ENCODE assay signal across 9 cellular contexts in the genomic region with DNA sequence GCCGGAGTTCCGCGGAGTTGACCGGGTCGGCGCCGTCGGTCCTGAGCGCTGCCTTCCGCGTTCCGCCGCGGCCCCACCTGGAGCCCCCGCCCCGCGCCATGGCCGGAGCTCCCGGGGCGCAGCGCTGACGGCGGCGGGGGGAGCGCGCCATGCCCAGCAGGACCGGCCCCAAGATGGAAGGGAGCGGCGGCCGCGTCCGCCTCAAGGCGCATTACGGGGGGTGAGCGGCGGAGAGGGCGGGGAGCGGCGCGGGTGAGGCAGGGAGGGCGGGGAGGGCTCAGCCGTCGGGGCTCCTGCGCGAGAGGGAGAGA. TPM values are rescaled to one million over a fixed set of nuclear protein-coding genes. Genes with fewer than 3 reads are reported as not detected.
DNase-seq lines count a peak whose midpoint lies in the region; ATAC-seq and TF ChIP-seq lines count a peak whose summit lies in the region.
"Had no signal": no experiment of that assay in that cellular context is flagged by ENCODE, and none has a peak within 500 bp of the region (broad histone marks: within the 10 kb centered on the region; RNA-seq: fewer than 3 reads in every experiment).

No MANE protein-coding gene starts in this region.

- H3K27ac Mint-ChIP-seq in activated T-cell treated with anti-CD3 and anti-CD28 coated beads, Interleukin-2, amount 50 U/mL, for 24 hours: no peak overlapping the region
- no peak overlapping the region for H3K27ac Mint-ChIP-seq in activated CD4-positive, alpha-beta T cell treated with anti-CD3 and anti-CD28 coated beads, Interleukin-2, amount 10 ng/mL, durations not matched to agents 7 days and 5 days
- no peak overlapping the region for H3K27ac Mint-ChIP-seq in immature natural killer cell

- CTCF ChIA-PET in activated CD4-positive, alpha-beta T cell treated with anti-CD3 and anti-CD28 coated beads, Interleukin-2, amount 10 ng/mL, durations not matched to agents 7 days and 5 days (lab: Charles Lee): no interaction called here

- ATAC-seq in thoracic aorta (ENCODE audit: insufficient number of reproducible peaks, low FRiP score, low read depth) (no peak), HG03196 (IDR thresholded peaks at IDR 0.05; ENCODE audit: unreplicated experiment) (no peak)

- H3K27me3 ChIP-seq in thoracic aorta (replicated peaks; ENCODE audit: insufficient read depth): no peaks in the 10 kb centered on the region

- no peak for DNase-seq in activated T-cell treated with anti-CD3 and anti-CD28 coated beads, Interleukin-2, amount 50 U/mL, for 24 hours
- no peak for DNase-seq in activated T-cell treated with anti-CD3 and anti-CD28 coated beads for 4 hours
- DNase-seq in activated CD4-positive, alpha-beta T cell treated with anti-CD3 and anti-CD28 coated beads, Interleukin-2, amount 10 ng/mL, durations not matched to agents 7 days and 5 days: peak; percentile 21
- DNase-seq in immature natural killer cell: no peak
- DNase-seq in thoracic aorta (ENCODE audit: low spot score): no peak
- DNase-seq in glomerular visceral epithelial cell (ENCODE audit: extremely low spot score): no peak
- no peak for DNase-seq in stimulated activated CD4-positive, alpha-beta T cell treated with anti-CD3 and anti-CD28 coated beads, Interleukin-12 subunit alpha, Interleukin-12 subunit beta, amount 100 ng/mL, for 4 hours

- no peak for TF ChIP-seq CTCF in thoracic aorta (IDR thresholded peaks at IDR 0.05)

- H3K9me3 Mint-ChIP-seq in activated T-cell treated with anti-CD3 and anti-CD28 coated beads, Interleukin-2, amount 50 U/mL, for 24 hours: no peaks in the 10 kb centered on the region
- H3K9me3 Mint-ChIP-seq in activated CD4-positive, alpha-beta T cell treated with anti-CD3 and anti-CD28 coated beads, Interleukin-2, amount 10 ng/mL, durations not matched to agents 7 days and 5 days: no peaks in the 10 kb centered on the region
- no peaks in the 10 kb centered on the region for H3K9me3 Mint-ChIP-seq in immature natural killer cell

- peaks cover 20% of the 10 kb centered on the region for H3K27me3 Mint-ChIP-seq in activated T-cell treated with anti-CD3 and anti-CD28 coated beads, Interleukin-2, amount 50 U/mL, for 24 hours
- H3K27me3 Mint-ChIP-seq in activated CD4-positive, alpha-beta T cell treated with anti-CD3 and anti-CD28 coated beads, Interleukin-2, amount 10 ng/mL, durations not matched to agents 7 days and 5 days: peaks cover 17% of the 10 kb centered on the region
- peaks cover 0 to 10% (median 7%) of the 10 kb centered on the region in 3 donors for H3K27me3 Mint-ChIP-seq in immature natural killer cell (ENCODE audit: low read depth in 3 of 3)

- POLR2A ChIA-PET in activated CD4-positive, alpha-beta T cell treated with anti-CD3 and anti-CD28 coated beads, Interleukin-2, amount 10 ng/mL, durations not matched to agents 7 days and 5 days (lab: Charles Lee): no interaction called here

- H3K4me3 Mint-ChIP-seq in activated T-cell treated with anti-CD3 and anti-CD28 coated beads, Interleukin-2, amount 50 U/mL, for 24 hours: peak overlapping the region; percentile 69
- H3K4me3 Mint-ChIP-seq in activated CD4-positive, alpha-beta T cell treated with anti-CD3 and anti-CD28 coated beads, Interleukin-2, amount 10 ng/mL, durations not matched to agents 7 days and 5 days: peak overlapping the region; percentile 36
- peak overlapping the region in 3 of 5 donors; percentile 68 to 77 (median 76) for H3K4me3 Mint-ChIP-seq in immature natural killer cell

- H3K36me3 Mint-ChIP-seq in activated T-cell treated with anti-CD3 and anti-CD28 coated beads, Interleukin-2, amount 50 U/mL, for 24 hours (ENCODE audit: low read depth): no peaks in the 10 kb centered on the region
- no peaks in the 10 kb centered on the region for H3K36me3 Mint-ChIP-seq in activated CD4-positive, alpha-beta T cell treated with anti-CD3 and anti-CD28 coated beads, Interleukin-2, amount 10 ng/mL, durations not matched to agents 7 days and 5 days (ENCODE audit: low read depth)
- no peaks in the 10 kb centered on the region for H3K36me3 Mint-ChIP-seq in immature natural killer cell

- no peaks in the 10 kb centered on the region for H3K36me3 ChIP-seq in thoracic aorta

- no peaks in the 10 kb centered on the region for H3K9me3 ChIP-seq in thoracic aorta

- no peak overlapping the region for H3K27ac ChIP-seq in thoracic aorta

- H3K4me1 ChIP-seq in thoracic aorta (ENCODE audit: control insufficient read depth in 1 of 2, low read depth in 2 of 2): peaks cover 0 to 8% of the 10 kb centered on the region in 2 donors

- peaks cover 21% of the 10 kb centered on the region for H3K4me1 Mint-ChIP-seq in activated T-cell treated with anti-CD3 and anti-CD28 coated beads, Interleukin-2, amount 50 U/mL, for 24 hours (ENCODE audit: low read depth)
- peaks cover 10% of the 10 kb centered on the region for H3K4me1 Mint-ChIP-seq in activated CD4-positive, alpha-beta T cell treated with anti-CD3 and anti-CD28 coated beads, Interleukin-2, amount 10 ng/mL, durations not matched to agents 7 days and 5 days
- H3K4me1 Mint-ChIP-seq in immature natural killer cell: peaks cover 17 to 21% of the 10 kb centered on the region in 2 donors

- peak overlapping the region; percentile 68 for H3K4me3 ChIP-seq in thoracic aorta

RNA-seq across cellular contexts. Expression of a gene that starts 0.2 kb away (rescaled TPM):
- 1 to 10 TPM; 5.1 to 5.6 TPM for total RNA-seq in activated CD4-positive, alpha-beta T cell treated with anti-CD3 and anti-CD28 coated beads, Interleukin-2, amount 10 ng/mL, durations not matched to agents 7 days and 5 days
- polyA plus RNA-seq in immature natural killer cell: 10 to 100 TPM in 1 of 3 donors, 1 to 10 TPM in 2; 7.5 to 14.0 (median 9.4) TPM
- total RNA-seq in thoracic aorta: under 1 TPM in 1 of 2 donors, not detected in 1; 0.68 TPM

RNA-seq across cellular contexts. Expression of a gene that starts 31.3 kb away (rescaled TPM):
- not detected for total RNA-seq in activated CD4-positive, alpha-beta T cell treated with anti-CD3 and anti-CD28 coated beads, Interleukin-2, amount 10 ng/mL, durations not matched to agents 7 days and 5 days
- not detected for polyA plus RNA-seq in immature natural killer cell
- not detected for total RNA-seq in thoracic aorta

RNA-seq across cellular contexts. Expression of a gene that starts 46.9 kb away (rescaled TPM):
- not detected for total RNA-seq in activated CD4-positive, alpha-beta T cell treated with anti-CD3 and anti-CD28 coated beads, Interleukin-2, amount 10 ng/mL, durations not matched to agents 7 days and 5 days
- not detected for polyA plus RNA-seq in immature natural killer cell
- total RNA-seq in thoracic aorta: not detected
- total RNA-seq: lung microvascular endothelial cell had no signal
